Comparison of ENCODE assay signal across 9 cellular contexts in the genomic region with DNA sequence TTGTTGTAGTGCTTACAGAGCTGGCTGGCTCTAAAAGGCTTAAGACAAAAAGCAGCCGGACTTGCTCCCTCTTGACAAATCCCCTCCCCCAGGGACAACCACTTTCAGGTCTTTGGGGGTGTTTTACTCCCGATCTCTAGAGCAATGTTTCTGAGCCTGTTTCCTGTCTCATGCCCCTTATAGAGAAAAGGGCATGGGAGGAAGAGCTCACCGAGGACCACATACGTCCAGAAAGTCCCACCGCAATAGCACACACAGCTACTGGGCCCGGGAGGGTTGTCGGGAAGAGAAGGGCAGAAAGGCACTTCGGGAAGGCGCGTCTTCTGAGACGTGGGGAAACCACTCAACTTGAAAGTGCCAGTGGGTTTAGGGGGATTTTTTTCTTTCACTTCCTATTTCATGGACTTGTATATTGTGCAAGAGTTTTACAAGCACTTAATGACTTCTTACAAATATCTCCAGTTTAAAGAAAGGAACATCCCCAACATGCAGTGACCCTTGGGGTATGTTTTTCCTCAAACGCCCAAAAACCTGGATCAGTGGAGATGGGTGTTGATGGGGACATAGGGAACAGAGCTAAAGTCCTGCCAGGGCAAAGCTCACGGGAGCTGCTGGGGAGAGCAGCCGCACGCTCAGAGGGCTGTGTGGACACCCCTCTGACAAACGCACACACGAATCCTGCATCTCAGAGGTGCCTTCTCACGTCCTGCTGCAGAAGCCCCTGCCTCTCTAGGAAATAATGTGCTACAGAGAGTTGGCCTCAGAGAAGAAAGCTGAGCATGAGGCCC. TPM values are rescaled to one million over a fixed set of nuclear protein-coding genes. Genes with fewer than 3 reads are reported as not detected.
DNase-seq lines count a peak whose midpoint lies in the region; ATAC-seq and TF ChIP-seq lines count a peak whose summit lies in the region.
"Had no signal": no experiment of that assay in that cellular context is flagged by ENCODE, and none has a peak within 500 bp of the region (broad histone marks: within the 10 kb centered on the region; RNA-seq: fewer than 3 reads in every experiment).

No MANE protein-coding gene starts in this region.

- no peak overlapping the region for H3K27ac ChIP-seq in thyroid gland

- peak; percentile 9 for DNase-seq in Right ventricle myocardium inferior (ENCODE audit: missing footprints)
- no peak for DNase-seq in left ventricle myocardium superior
- no peak for DNase-seq in neural crest cell (ENCODE audit: low read depth, low spot score)
- DNase-seq in HK-2 (ENCODE audit: unreplicated experiment): no peak
- no peak for DNase-seq in osteocyte (ENCODE audit: extremely low spot score, unreplicated experiment)
- no peak for DNase-seq in thyroid gland

- H3K36me3 Mint-ChIP-seq in T-helper 1 cell treated with Interleukin-12 subunit alpha and Interleukin-12 subunit beta and Interleukin-4 antibody, amounts not matched to agents 30 μg/mL and 1 μg/mL, for 36 hours (ENCODE audit: low read depth): no peaks in the 10 kb centered on the region
- no peaks in the 10 kb centered on the region for H3K36me3 Mint-ChIP-seq in neural crest cell (ENCODE audit: low read depth)
- H3K36me3 Mint-ChIP-seq in osteocyte (ENCODE audit: unreplicated experiment): no peaks in the 10 kb centered on the region

- H3K27ac Mint-ChIP-seq in T-helper 1 cell treated with Interleukin-12 subunit alpha and Interleukin-12 subunit beta and Interleukin-4 antibody, amounts not matched to agents 30 μg/mL and 1 μg/mL, for 36 hours: peak overlapping the region; percentile 90
- peak overlapping the region; percentile 70 for H3K27ac Mint-ChIP-seq in neural crest cell (ENCODE audit: unreplicated experiment)
- H3K27ac Mint-ChIP-seq in osteocyte (ENCODE audit: unreplicated experiment): no peak overlapping the region

- ATAC-seq in Right ventricle myocardium inferior: peak; percentile 32
- no peak for ATAC-seq in left ventricle myocardium superior
- ATAC-seq in HG02981 (IDR thresholded peaks at IDR 0.05; ENCODE audit: unreplicated experiment): peak; percentile 61

- H3K4me3 Mint-ChIP-seq in T-helper 1 cell treated with Interleukin-12 subunit alpha and Interleukin-12 subunit beta and Interleukin-4 antibody, amounts not matched to agents 30 μg/mL and 1 μg/mL, for 36 hours: peak overlapping the region; percentile 68
- H3K4me3 Mint-ChIP-seq in neural crest cell (no peak overlapping the region), osteocyte (ENCODE audit: unreplicated experiment) (no peak overlapping the region)

- no peaks in the 10 kb centered on the region for H3K27me3 Mint-ChIP-seq in T-helper 1 cell treated with Interleukin-12 subunit alpha and Interleukin-12 subunit beta and Interleukin-4 antibody, amounts not matched to agents 30 μg/mL and 1 μg/mL, for 36 hours (ENCODE audit: low read depth)
- no peaks in the 10 kb centered on the region for H3K27me3 Mint-ChIP-seq in neural crest cell (ENCODE audit: low read depth)
- no peaks in the 10 kb centered on the region for H3K27me3 Mint-ChIP-seq in osteocyte (ENCODE audit: unreplicated experiment)

- no peak for TF ChIP-seq POLR2A in thyroid gland (IDR thresholded peaks at IDR 0.05)

- no peaks in the 10 kb centered on the region for H3K27me3 ChIP-seq in thyroid gland
- H3K27me3 ChIP-seq: heart left ventricle had no signal

- no peaks in the 10 kb centered on the region for H3K9me3 ChIP-seq in thyroid gland
- H3K9me3 ChIP-seq: heart left ventricle had no signal

- H3K9me3 Mint-ChIP-seq in T-helper 1 cell treated with Interleukin-12 subunit alpha and Interleukin-12 subunit beta and Interleukin-4 antibody, amounts not matched to agents 30 μg/mL and 1 μg/mL, for 36 hours: no peaks in the 10 kb centered on the region
- H3K9me3 Mint-ChIP-seq in neural crest cell: no peaks in the 10 kb centered on the region
- H3K9me3 Mint-ChIP-seq in osteocyte (ENCODE audit: unreplicated experiment): no peaks in the 10 kb centered on the region

- peaks cover 41% of the 10 kb centered on the region for H3K4me1 Mint-ChIP-seq in T-helper 1 cell treated with Interleukin-12 subunit alpha and Interleukin-12 subunit beta and Interleukin-4 antibody, amounts not matched to agents 30 μg/mL and 1 μg/mL, for 36 hours (ENCODE audit: low read depth)
- H3K4me1 Mint-ChIP-seq in neural crest cell (peaks cover 15% of the 10 kb centered on the region), osteocyte (ENCODE audit: unreplicated experiment) (peaks cover 13% of the 10 kb centered on the region)

- TF ChIP-seq CTCF in neural crest cell (conservative IDR thresholded peaks at IDR 0.05) (no peak), osteocyte (IDR thresholded peaks at IDR 0.05) (no peak), thyroid gland (IDR thresholded peaks at IDR 0.05) (no peak)

- no peak overlapping the region for H3K4me3 ChIP-seq in thyroid gland (replicated peaks in 1 of 3)

- intact Hi-C loops in Right ventricle myocardium inferior (cut with DNase I): no loop called here
- intact Hi-C loops in left ventricle myocardium superior (cut with micrococcal nuclease): no loop called here
- intact Hi-C loops in thyroid gland (cut with DNase I): no loop called here

- WGBS in thyroid gland, 2 donors: 50 to 65% methylated on average over 18 of the region's 18 CpGs

- no peaks in the 10 kb centered on the region for H3K36me3 ChIP-seq in thyroid gland
- H3K36me3 ChIP-seq: heart left ventricle had no signal

- H3K4me1 ChIP-seq in thyroid gland: no peaks in the 10 kb centered on the region

RNA-seq across cellular contexts. Expression of gene LRRC20, which starts 27.0 kb away (rescaled TPM):
- total RNA-seq in Right ventricle myocardium inferior: 60.1 TPM
- 60.9 TPM for total RNA-seq in left ventricle myocardium superior
- total RNA-seq in neural crest cell: 24.9 and 25.8 TPM in 2 replicates
- 4.0 and 5.8 TPM in 2 replicates for total RNA-seq in osteocyte
- 10 to 100 TPM in 2 of 4 donors, 1 to 10 TPM in 2; 2.5 to 20.5 (median 8.7) TPM for total RNA-seq in thyroid gland

RNA-seq across cellular contexts. Expression of gene EIF4EBP2, which starts 48.5 kb away (rescaled TPM):
- total RNA-seq in Right ventricle myocardium inferior (91.6 TPM), left ventricle myocardium superior (88.4 TPM), neural crest cell (155 and 163 TPM in 2 replicates), osteocyte (40.4 and 41.1 TPM in 2 replicates), thyroid gland (10 to 100 TPM; 55.6 to 71.2 (median 67.6) TPM)
